18 cellular contexts compared by ENCODE assay signal in the genomic region with DNA sequence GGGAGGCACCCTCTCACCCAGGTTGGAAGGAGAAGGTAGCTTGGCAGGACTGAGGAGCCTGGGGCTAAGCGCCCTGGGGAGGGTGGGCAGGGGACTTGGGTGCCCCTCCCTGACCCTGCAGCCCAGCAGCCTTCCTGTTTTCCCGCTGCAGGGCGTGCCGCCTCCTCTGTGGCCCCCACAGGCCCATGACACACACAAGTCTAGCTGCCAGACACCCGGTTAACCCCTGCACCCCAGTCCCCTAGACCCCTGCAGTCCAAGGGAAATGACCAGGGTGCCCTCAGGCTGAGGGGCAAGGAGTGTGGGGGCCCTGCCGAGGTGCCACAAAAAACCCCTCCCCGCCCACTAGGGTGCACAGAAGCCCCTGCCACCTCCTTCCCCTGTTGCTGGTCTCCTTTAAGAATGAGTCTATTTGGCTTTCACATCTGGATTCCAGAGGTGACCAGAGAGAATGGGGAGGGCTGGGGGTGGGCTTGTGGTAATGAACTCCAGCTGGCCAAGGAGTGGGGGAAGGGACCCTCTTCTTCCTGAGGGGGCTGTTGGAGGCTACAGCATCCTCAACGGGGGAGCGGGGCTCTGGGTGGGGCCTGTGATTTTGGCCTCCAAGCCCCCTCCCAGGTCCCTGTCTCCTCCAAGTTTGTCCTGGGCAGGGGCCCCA. TPM values are rescaled to one million over a fixed set of nuclear protein-coding genes. Genes with fewer than 3 reads are reported as not detected.
DNase-seq lines count a peak whose midpoint lies in the region; ATAC-seq and TF ChIP-seq lines count a peak whose summit lies in the region.
"Had no signal": no experiment of that assay in that cellular context is flagged by ENCODE, and none has a peak within 500 bp of the region (broad histone marks: within the 10 kb centered on the region; RNA-seq: fewer than 3 reads in every experiment).

No MANE protein-coding gene starts in this region.

- peaks cover 43% of the 10 kb centered on the region for H3K4me1 Mint-ChIP-seq in nephron

- 37% methylated on average over 9 of the region's 9 CpGs for WGBS in urinary bladder

- DNase-seq in fibroblast of the conjunctiva (ENCODE audit: low read depth) (peak; percentile 53), posterior vena cava (ENCODE audit: low spot score) (no peak)
- no peak for DNase-seq in activated CD4-positive, alpha-beta T cell treated with anti-CD3 and anti-CD28 coated beads for 48 hours
- DNase-seq: activated CD8-positive, alpha-beta memory T cell treated with anti-CD3 and anti-CD28 coated beads, Interleukin-2, amount 50 U/mL, for 48 hours; activated naive CD8-positive, alpha-beta T cell treated with anti-CD3 and anti-CD28 coated beads, Interleukin-2, amount 10 ng/mL, durations not matched to agents 7 days and 5 days; cerebellar nuclear complex; NCI-H1694 treated with DMSO at 0.1 percent for 48 hours; NCI-H524 treated with DMSO at 0.1 percent for 48 hours; stimulated activated naive CD4-positive, alpha-beta T cell treated with Interleukin-2 at 50 U/mL for 16 hours; T-helper 1 cell had no signal

- H3K9me3 Mint-ChIP-seq in nephron = no peaks in the 10 kb centered on the region
- H3K9me3 Mint-ChIP-seq: activated naive CD8-positive, alpha-beta T cell treated with anti-CD3 and anti-CD28 coated beads, Interleukin-2, amount 10 ng/mL, durations not matched to agents 7 days and 5 days; CD14-positive monocyte had no signal

- H3K27ac ChIP-seq in urinary bladder (ENCODE audit: low read depth) = peak overlapping the region; percentile 52

- no peaks in the 10 kb centered on the region for H3K36me3 ChIP-seq in urinary bladder (ENCODE audit: insufficient read depth)

- intact Hi-C loops in posterior vena cava (cut with DNase I) = no loop called here

- H3K4me3 Mint-ChIP-seq in nephron = peak overlapping the region; percentile 78 to 91 (median 90)
- H3K4me3 Mint-ChIP-seq: CD14-positive monocyte, memory B cell had no signal

- H3K4me1 ChIP-seq in urinary bladder (ENCODE audit: insufficient read depth) = no peaks in the 10 kb centered on the region

- ATAC-seq in SK-N-SH treated with all-trans-retinoic acid at 6 μM for 48 hours (no peak), HG02623 (IDR thresholded peaks at IDR 0.05; ENCODE audit: unreplicated experiment) (no peak)
- ATAC-seq: activated CD4-positive, CD25-positive, alpha-beta regulatory T cell treated with anti-CD3 and anti-CD28 coated beads, Interleukin-2, amount 50 U/mL, for 24 hours; GM12878 had no signal

- peak overlapping the region; percentile 99 for H3K27ac Mint-ChIP-seq in nephron

- no peak for TF ChIP-seq CTCF in nephron (IDR thresholded peaks at IDR 0.05; ENCODE audit: unreplicated experiment in 3 of 3)

- H3K4me3 ChIP-seq in urinary bladder (ENCODE audit: low read depth, low read length) = no peak overlapping the region
- H3K4me3 ChIP-seq: GM12878 had no signal

- H3K36me3 Mint-ChIP-seq in nephron (ENCODE audit: low read depth) = peaks cover 32% of the 10 kb centered on the region
- H3K36me3 Mint-ChIP-seq: activated naive CD8-positive, alpha-beta T cell treated with anti-CD3 and anti-CD28 coated beads, Interleukin-2, amount 10 ng/mL, durations not matched to agents 7 days and 5 days; CD14-positive monocyte; memory B cell had no signal

- H3K27me3 Mint-ChIP-seq in nephron (ENCODE audit: low read depth) = no peaks in the 10 kb centered on the region

TF ChIP-seq in SK-N-SH treated with all-trans-retinoic acid at 6 μM for 48 hours, 23 proteins besides CTCF, POLR2A, EP300 and RAD21:
- TF ChIP-seq, protein P1, sequence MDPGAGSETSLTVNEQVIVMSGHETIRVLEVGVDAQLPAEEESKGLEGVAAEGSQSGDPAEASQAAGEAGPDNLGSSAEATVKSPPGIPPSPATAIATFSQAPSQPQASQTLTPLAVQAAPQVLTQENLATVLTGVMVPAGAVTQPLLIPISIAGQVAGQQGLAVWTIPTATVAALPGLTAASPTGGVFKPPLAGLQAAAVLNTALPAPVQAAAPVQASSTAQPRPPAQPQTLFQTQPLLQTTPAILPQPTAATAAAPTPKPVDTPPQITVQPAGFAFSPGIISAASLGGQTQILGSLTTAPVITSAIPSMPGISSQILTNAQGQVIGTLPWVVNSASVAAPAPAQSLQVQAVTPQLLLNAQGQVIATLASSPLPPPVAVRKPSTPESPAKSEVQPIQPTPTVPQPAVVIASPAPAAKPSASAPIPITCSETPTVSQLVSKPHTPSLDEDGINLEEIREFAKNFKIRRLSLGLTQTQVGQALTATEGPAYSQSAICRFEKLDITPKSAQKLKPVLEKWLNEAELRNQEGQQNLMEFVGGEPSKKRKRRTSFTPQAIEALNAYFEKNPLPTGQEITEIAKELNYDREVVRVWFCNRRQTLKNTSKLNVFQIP (CRISPR knock-in tag; IDR thresholded peaks at IDR 0.05; ENCODE audit: borderline replicate concordance, low read depth) = no peak
- peak; percentile 75; the same call in 1 of the 2 replicates for TF ChIP-seq TCF4 (CRISPR knock-in tag; IDR thresholded peaks at IDR 0.05; ENCODE audit: borderline replicate concordance)

RNA-seq across cellular contexts. Expression of a gene that starts 32.9 kb away (rescaled TPM):
- total RNA-seq in urinary bladder (147 TPM), posterior vena cava (100 to 1,000 TPM; 123 to 130 TPM)
- polyA plus RNA-seq in urinary bladder = 88.9 TPM

RNA-seq across cellular contexts. Expression of a gene that starts 33.1 kb away (rescaled TPM):
- total RNA-seq in urinary bladder = 17.4 TPM
- 34.5 TPM for polyA plus RNA-seq in urinary bladder
- total RNA-seq in posterior vena cava = 10 to 100 TPM; 11.5 to 16.7 TPM

RNA-seq across cellular contexts. Expression of a gene that starts 39.8 kb away (rescaled TPM):
- total RNA-seq in urinary bladder (68.3 TPM), posterior vena cava (10 to 100 TPM; 19.0 to 46.5 TPM)
- 15.2 TPM for polyA plus RNA-seq in urinary bladder

RNA-seq across cellular contexts. Expression of a gene that starts 51.6 kb away (rescaled TPM):
- 23.6 TPM for total RNA-seq in urinary bladder
- polyA plus RNA-seq in urinary bladder = 95.8 TPM
- 10 to 100 TPM; 88.3 to 99.4 TPM for total RNA-seq in posterior vena cava
